7 cellular contexts compared by ENCODE assay signal in the genomic region with DNA sequence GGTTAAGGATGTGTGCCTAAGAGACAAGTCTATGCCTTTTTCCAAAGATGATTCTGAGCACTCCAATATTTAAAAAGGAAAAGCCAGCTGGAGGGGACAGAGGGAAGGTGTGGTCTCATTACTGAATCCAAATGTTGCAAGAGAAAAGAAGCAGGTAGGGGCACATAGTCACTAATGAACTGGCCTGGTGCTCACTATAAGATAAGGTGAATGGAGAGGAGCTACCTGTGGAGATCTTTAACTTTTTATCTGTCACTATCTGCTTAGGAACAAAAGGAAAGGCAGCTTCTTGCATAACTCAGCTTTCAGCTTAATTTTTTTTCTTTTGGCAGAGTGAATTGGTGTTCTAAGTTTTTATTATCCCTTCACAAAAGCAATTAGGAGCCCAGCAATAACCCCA.
"Had no signal": no experiment of that assay in that cellular context is flagged by ENCODE, and none has a peak within 500 bp of the region (broad histone marks: within the 10 kb centered on the region; RNA-seq: fewer than 3 reads in every experiment).

No MANE protein-coding gene starts in this region.

- H3K9me3 Mint-ChIP-seq: IgD-negative memory B cell had no signal

- H3K4me3 ChIP-seq: K562 had no signal

- H3K27ac Mint-ChIP-seq: IgD-negative memory B cell had no signal

- H3K27ac ChIP-seq: HL-60 had no signal

- ATAC-seq: HepG2, K562 had no signal

- H3K36me3 Mint-ChIP-seq: IgD-negative memory B cell had no signal

- H3K4me1 Mint-ChIP-seq: IgD-negative memory B cell had no signal

- DNase-seq: IMR-90, KBM-7, KG1 had no signal
